In genomic region chr16:13885700-13886099, GRCh38 we compare ENCODE assay signal across 1 cellular context.
TF ChIP-seq lines count a peak whose summit lies in the region.

No MANE protein-coding gene starts in this region.

TF ChIP-seq in HepG2, 621 proteins besides CTCF, POLR2A, EP300 and RAD21 (continued from another document and continues in another):
- no peak for TF ChIP-seq ELK4 (CRISPR knock-in tag; IDR thresholded peaks at IDR 0.05; ENCODE audit: borderline replicate concordance)
- no peak for TF ChIP-seq KAT2B (IDR thresholded peaks at IDR 0.05; ENCODE audit: borderline replicate concordance, low read depth, low read length)
- no peak for TF ChIP-seq CAMTA2 (CRISPR knock-in tag; IDR thresholded peaks at IDR 0.05; ENCODE audit: borderline replicate concordance)
- TF ChIP-seq LBX2 (CRISPR knock-in tag; IDR thresholded peaks at IDR 0.05; ENCODE audit: borderline replicate concordance) = no peak
- TF ChIP-seq MXD3 (CRISPR knock-in tag; IDR thresholded peaks at IDR 0.05) = no peak
- TF ChIP-seq ATF2 (CRISPR knock-in tag; IDR thresholded peaks at IDR 0.05) = peak; percentile 58
- 0 out of 2 replicates have a peak, but pooled peaks have one; percentile 54 for TF ChIP-seq ESRRA (CRISPR knock-in tag; IDR thresholded peaks at IDR 0.05; ENCODE audit: low read depth)
- peak; percentile 74 for TF ChIP-seq MIER2 (CRISPR knock-in tag; IDR thresholded peaks at IDR 0.05)
- no peak for TF ChIP-seq MTA3 (CRISPR knock-in tag; IDR thresholded peaks at IDR 0.05)
- TF ChIP-seq ZNF780A (CRISPR knock-in tag; IDR thresholded peaks at IDR 0.05) = no peak
- no peak for TF ChIP-seq TP53 (CRISPR knock-in tag; conservative IDR thresholded peaks at IDR 0.05)
- no peak for TF ChIP-seq ZBTB26 (CRISPR knock-in tag; IDR thresholded peaks at IDR 0.05; ENCODE audit: borderline replicate concordance)
- TF ChIP-seq TEAD2 (CRISPR knock-in tag; IDR thresholded peaks at IDR 0.05) = no peak
- TF ChIP-seq PHF8 (CRISPR knock-in tag; IDR thresholded peaks at IDR 0.05) = no peak
- TF ChIP-seq CHD4 (IDR thresholded peaks at IDR 0.05; ENCODE audit: borderline replicate concordance, low read length) = 0 out of 2 replicates have a peak, but pooled peaks have one; percentile 48
- peak; percentile 93 for TF ChIP-seq MED1 (CRISPR knock-in tag; IDR thresholded peaks at IDR 0.05)
- TF ChIP-seq ZNF24 (IDR thresholded peaks at IDR 0.05) = no peak
- peak; percentile 88 for TF ChIP-seq MLX (CRISPR knock-in tag; IDR thresholded peaks at IDR 0.05)
- TF ChIP-seq ZNF121 (CRISPR knock-in tag; IDR thresholded peaks at IDR 0.05) = no peak
- TF ChIP-seq NFATC3 (CRISPR knock-in tag; IDR thresholded peaks at IDR 0.05) = no peak
- no peak for TF ChIP-seq HNRNPK (IDR thresholded peaks at IDR 0.05; ENCODE audit: low read depth, low read length, poor library complexity, severe bottlenecking)
- TF ChIP-seq PBX2 (CRISPR knock-in tag; IDR thresholded peaks at IDR 0.05) = no peak
- TF ChIP-seq PREB (CRISPR knock-in tag; IDR thresholded peaks at IDR 0.05) = no peak
- TF ChIP-seq ZNF7 (CRISPR knock-in tag; IDR thresholded peaks at IDR 0.05) = no peak
- no peak for TF ChIP-seq ZFP91 (CRISPR knock-in tag; IDR thresholded peaks at IDR 0.05; ENCODE audit: borderline replicate concordance)
- TF ChIP-seq PBX3 (CRISPR knock-in tag; IDR thresholded peaks at IDR 0.05; ENCODE audit: borderline replicate concordance) = no peak
- no peak for TF ChIP-seq NRL (CRISPR knock-in tag; IDR thresholded peaks at IDR 0.05; ENCODE audit: borderline replicate concordance)
- no peak for TF ChIP-seq GABPA (IDR thresholded peaks at IDR 0.05; ENCODE audit: low read depth, low read length)
- TF ChIP-seq GABPA (CRISPR knock-in tag; IDR thresholded peaks at IDR 0.05; ENCODE audit: low read depth) = peak; percentile 67
- TF ChIP-seq ZNF761 (CRISPR knock-in tag; conservative IDR thresholded peaks at IDR 0.05) = no peak
- TF ChIP-seq NFKB2 (CRISPR knock-in tag; IDR thresholded peaks at IDR 0.05; ENCODE audit: borderline replicate concordance) = no peak
- peak; percentile 75 for TF ChIP-seq HDAC1 (CRISPR knock-in tag; IDR thresholded peaks at IDR 0.05)
- no peak for TF ChIP-seq DMTF1 (CRISPR knock-in tag; IDR thresholded peaks at IDR 0.05)
- TF ChIP-seq SPEN (CRISPR knock-in tag; IDR thresholded peaks at IDR 0.05; ENCODE audit: low read depth) = peak; percentile 51; the same call in 1 of the 2 replicates
- TF ChIP-seq ZNF431 (CRISPR knock-in tag; IDR thresholded peaks at IDR 0.05; ENCODE audit: borderline replicate concordance, low read depth) = peak; percentile 28; the same call in 1 of the 2 replicates
- TF ChIP-seq ZNF296 (CRISPR knock-in tag; conservative IDR thresholded peaks at IDR 0.05) = no peak
- peak; percentile 44; the same call in 1 of the 2 replicates for TF ChIP-seq ZNF605 (CRISPR knock-in tag; IDR thresholded peaks at IDR 0.05)
- no peak for TF ChIP-seq ZIK1 (CRISPR knock-in tag; IDR thresholded peaks at IDR 0.05; ENCODE audit: borderline replicate concordance, low read depth)
- no peak for TF ChIP-seq TERF1 (CRISPR knock-in tag; IDR thresholded peaks at IDR 0.05)
- TF ChIP-seq ZNF850 (CRISPR knock-in tag; conservative IDR thresholded peaks at IDR 0.05) = no peak
- no peak; the same call in 1 of the 2 replicates for TF ChIP-seq MTA1 (CRISPR knock-in tag; IDR thresholded peaks at IDR 0.05; ENCODE audit: borderline replicate concordance)
- TF ChIP-seq MEIS2 (CRISPR knock-in tag; IDR thresholded peaks at IDR 0.05) = peak; percentile 75; the same call in 1 of the 2 replicates
- no peak for TF ChIP-seq ZNF224 (CRISPR knock-in tag; IDR thresholded peaks at IDR 0.05)
- peak; percentile 87; the same call in 1 of the 2 replicates for TF ChIP-seq ZNF792 (CRISPR knock-in tag; IDR thresholded peaks at IDR 0.05)
- no peak for TF ChIP-seq NONO (IDR thresholded peaks at IDR 0.05)
- no peak for TF ChIP-seq NONO (CRISPR knock-in tag; conservative IDR thresholded peaks at IDR 0.05)
- no peak for TF ChIP-seq MYNN (CRISPR knock-in tag; IDR thresholded peaks at IDR 0.05; ENCODE audit: low read depth)
- TF ChIP-seq ZNF619 (CRISPR knock-in tag; IDR thresholded peaks at IDR 0.05) = no peak; the same call in 1 of the 2 replicates
- TF ChIP-seq ZNF747 (CRISPR knock-in tag; IDR thresholded peaks at IDR 0.05; ENCODE audit: borderline replicate concordance) = peak; percentile 70; the same call in 1 of the 2 replicates
- TF ChIP-seq ATF1 (CRISPR knock-in tag; IDR thresholded peaks at IDR 0.05) = peak; percentile 81
- TF ChIP-seq STAT6 (CRISPR knock-in tag; IDR thresholded peaks at IDR 0.05; ENCODE audit: borderline replicate concordance) = peak; percentile 84
- TF ChIP-seq HOXA7 (CRISPR knock-in tag; IDR thresholded peaks at IDR 0.05) = no peak
- TF ChIP-seq ZNF562 (CRISPR knock-in tag; IDR thresholded peaks at IDR 0.05; ENCODE audit: borderline replicate concordance) = no peak
